In the genomic region with DNA sequence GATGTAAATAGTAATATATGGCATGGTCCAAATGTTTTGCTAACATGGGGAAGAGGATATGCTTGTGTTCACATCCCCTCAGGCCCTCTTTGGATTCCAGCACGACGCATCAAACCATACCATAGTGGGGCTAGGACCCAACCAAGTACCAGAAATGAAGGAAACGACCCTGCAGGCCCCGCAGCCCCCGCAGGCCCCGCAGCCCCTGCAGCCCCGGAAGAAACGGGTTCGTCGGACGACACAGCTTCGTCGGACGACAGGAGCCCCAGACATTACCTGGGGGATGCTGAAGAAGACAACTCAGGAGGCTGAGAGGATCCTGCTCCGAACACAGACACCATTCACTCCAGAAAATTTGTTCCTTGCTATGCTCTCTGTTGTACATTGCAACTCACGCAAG, we compare ENCODE assay signal across 15 cellular contexts.
DNase-seq lines count a peak whose midpoint lies in the region; ATAC-seq and TF ChIP-seq lines count a peak whose summit lies in the region.
"Had no signal": no experiment of that assay in that cellular context is flagged by ENCODE, and none has a peak within 500 bp of the region (broad histone marks: within the 10 kb centered on the region; RNA-seq: fewer than 3 reads in every experiment).

No MANE protein-coding gene starts in this region.

- no peak for TF ChIP-seq CTCF in OCI-LY1 (IDR thresholded peaks at IDR 0.05; ENCODE audit: low read length)
- TF ChIP-seq CTCF in neural progenitor cell (IDR thresholded peaks at IDR 0.05), result no peak
- no peak for TF ChIP-seq CTCF in BE2C (IDR thresholded peaks at IDR 0.05; ENCODE audit: low read depth, low read length)

- H3K9me3 Mint-ChIP-seq in memory B cell, result peaks cover 6% of the 10 kb centered on the region
- H3K9me3 Mint-ChIP-seq in neural progenitor cell, result peaks cover 6% of the 10 kb centered on the region

- H3K27ac Mint-ChIP-seq in memory B cell, result peak overlapping the region; percentile 60
- no peak overlapping the region for H3K27ac Mint-ChIP-seq in neural progenitor cell

- H3K9ac ChIP-seq in OCI-LY1 (ENCODE audit: low read length) (no peak overlapping the region), neural progenitor cell (no peak overlapping the region)
- H3K9ac ChIP-seq: GM23248 had no signal

- H3K27me3 ChIP-seq in OCI-LY1 (ENCODE audit: insufficient read depth, low read length), result no peaks in the 10 kb centered on the region
- H3K27me3 ChIP-seq in neural progenitor cell, result no peaks in the 10 kb centered on the region
- no peaks in the 10 kb centered on the region for H3K27me3 ChIP-seq in BE2C

- DNase-seq in memory B cell (ENCODE audit: low spot score in 2 of 2), result no peak
- DNase-seq in neural progenitor cell (ENCODE audit: low spot score), result no peak
- no peak for DNase-seq in BE2C
- DNase-seq in SKM-1 (lab: John Stamatoyannopoulos, UW; ENCODE audit: unreplicated experiment), result no peak
- no peak for DNase-seq in activated CD4-positive, CD25-positive, alpha-beta regulatory T cell (lab: John Stamatoyannopoulos, UW)
- DNase-seq: C1 segment of cervical spinal cord; Caco-2; CD4-positive, CD25-positive, alpha-beta regulatory T cell; GM23248; HCEC 1CT; IMR-90 had no signal

- 0 out of 2 replicates have a peak, but pooled peaks cover 4% of the 10 kb centered on the region for H3F3A ChIP-seq in OCI-LY1 (ENCODE audit: insufficient read depth, low read length)
- peaks cover 19% of the 10 kb centered on the region for H3F3A ChIP-seq in neural progenitor cell (ENCODE audit: low read depth)

- H4K20me1 ChIP-seq in OCI-LY1 (ENCODE audit: insufficient read depth, low read length) (no peaks in the 10 kb centered on the region), neural progenitor cell (ENCODE audit: low read depth) (no peaks in the 10 kb centered on the region)

- H3K27me3 Mint-ChIP-seq in memory B cell, result no peaks in the 10 kb centered on the region
- H3K27me3 Mint-ChIP-seq in neural progenitor cell (ENCODE audit: insufficient read depth, low read depth), result no peaks in the 10 kb centered on the region
- H3K27me3 Mint-ChIP-seq: B cell; CD4-positive, CD25-positive, alpha-beta regulatory T cell had no signal

- no peak overlapping the region for H3K4me3 Mint-ChIP-seq in memory B cell
- no peak overlapping the region for H3K4me3 Mint-ChIP-seq in neural progenitor cell
- H3K4me3 Mint-ChIP-seq: B cell had no signal

- peak overlapping the region; percentile 82 for H3K27ac ChIP-seq in OCI-LY1 (ENCODE audit: low read depth, low read length, poor library complexity, severe bottlenecking)
- peak overlapping the region; percentile 79 for H3K27ac ChIP-seq in neural progenitor cell
- H3K27ac ChIP-seq: GM23248, HL-60 had no signal

- no peaks in the 10 kb centered on the region for H3K9me2 ChIP-seq in OCI-LY1 (ENCODE audit: low read depth, low read length)

- H3K9me3 ChIP-seq in OCI-LY1 (ENCODE audit: low read length), result no peaks in the 10 kb centered on the region
- no peaks in the 10 kb centered on the region for H3K9me3 ChIP-seq in neural progenitor cell (ENCODE audit: low read depth)
- no peaks in the 10 kb centered on the region for H3K9me3 ChIP-seq in BE2C

- ATAC-seq in memory B cell (ENCODE audit: low read depth), result no peak
- ATAC-seq in HG03159 (IDR thresholded peaks at IDR 0.05; ENCODE audit: unreplicated experiment), result no peak

- H3K4me3 ChIP-seq in OCI-LY1 (ENCODE audit: low read depth, low read length, poor library complexity, severe bottlenecking), result no peak overlapping the region
- H3K4me3 ChIP-seq in neural progenitor cell, result no peak overlapping the region
- H3K4me3 ChIP-seq in BE2C (ENCODE audit: low read depth, low read length), result no peak overlapping the region
- H3K4me3 ChIP-seq: GM23248 had no signal

- peaks cover 20% of the 10 kb centered on the region for H3K4me1 Mint-ChIP-seq in memory B cell
- peaks cover 2% of the 10 kb centered on the region for H3K4me1 Mint-ChIP-seq in neural progenitor cell
- H3K4me1 Mint-ChIP-seq: CD4-positive, CD25-positive, alpha-beta regulatory T cell had no signal

- H3K4me2 ChIP-seq in OCI-LY1 (ENCODE audit: low read length) (no peak overlapping the region), neural progenitor cell (no peak overlapping the region)

- H3K36me3 Mint-ChIP-seq in memory B cell, result peaks cover 48% of the 10 kb centered on the region
- peaks cover 56% of the 10 kb centered on the region for H3K36me3 Mint-ChIP-seq in neural progenitor cell

- H3K79me2 ChIP-seq in OCI-LY1 (ENCODE audit: insufficient read depth, low read length), result no peaks in the 10 kb centered on the region
- H3K79me2 ChIP-seq in neural progenitor cell (ENCODE audit: low read depth), result no peaks in the 10 kb centered on the region

- peaks cover 43% of the 10 kb centered on the region for H3K36me3 ChIP-seq in OCI-LY1 (ENCODE audit: insufficient read depth, low read length)
- no peaks in the 10 kb centered on the region for H3K36me3 ChIP-seq in neural progenitor cell
- peaks cover 37% of the 10 kb centered on the region for H3K36me3 ChIP-seq in BE2C

- H2AFZ ChIP-seq in OCI-LY1 (ENCODE audit: low read length) (no peak overlapping the region), neural progenitor cell (replicated peaks) (no peak overlapping the region)
- H2AFZ ChIP-seq: GM23248 had no signal

- H3K4me1 ChIP-seq in OCI-LY1 (ENCODE audit: insufficient read depth, low read length, severe bottlenecking) (peaks cover 51% of the 10 kb centered on the region), neural progenitor cell (peaks cover 31% of the 10 kb centered on the region), BE2C (no peaks in the 10 kb centered on the region)
